17 cellular contexts compared by ENCODE assay signal in genomic region chr2:120448427-120448826, GRCh38.
DNase-seq lines count a peak whose midpoint lies in the region; ATAC-seq and TF ChIP-seq lines count a peak whose summit lies in the region.
"Had no signal": no experiment of that assay in that cellular context is flagged by ENCODE, and none has a peak within 500 bp of the region (broad histone marks: within the 10 kb centered on the region; RNA-seq: fewer than 3 reads in every experiment).

No MANE protein-coding gene starts in this region.

- no peaks in the 10 kb centered on the region for H3K27me3 ChIP-seq in RWPE2 (ENCODE audit: insufficient read depth, poor library complexity, severe bottlenecking)

- H3K4me1 ChIP-seq in RWPE2 (ENCODE audit: insufficient read depth, poor library complexity, severe bottlenecking), result no peaks in the 10 kb centered on the region

- no peak overlapping the region for H3K27ac ChIP-seq in RWPE2 (ENCODE audit: poor library complexity, severe bottlenecking)
- H3K27ac ChIP-seq: 22Rv1; A549; BLaER1 treated with 17β-estradiol and CSF1 and Interleukin-3, amounts not matched to agents 10 nM and 100 nM; C4-2B had no signal

- H3K36me3 ChIP-seq in RWPE2 (ENCODE audit: low read depth), result no peaks in the 10 kb centered on the region
- H3K36me3 ChIP-seq: BLaER1 treated with 17β-estradiol and CSF1 and Interleukin-3, amounts not matched to agents 10 nM and 100 nM had no signal

- DNase-seq in DMS79 treated with DMSO at 0.1 percent for 48 hours (lab: John Stamatoyannopoulos, UW), result peak; percentile 63
- no peak for DNase-seq in DMS79 (lab: John Stamatoyannopoulos, UW)
- DNase-seq in cardiac septum (ENCODE audit: low spot score), result peak; percentile 3
- no peak for DNase-seq in left cardiac atrium
- DNase-seq in D341Med (ENCODE audit: low spot score), result peak; percentile 55
- peak; percentile 10 for DNase-seq in RWPE2 (ENCODE audit: low spot score)
- no peak for DNase-seq in NCI-H69 (lab: John Stamatoyannopoulos, UW)
- DNase-seq: AML-193; Caco-2; Calu3; CD8-positive, alpha-beta T cell; GF-D8 had no signal

- no peak overlapping the region for H3K4me3 ChIP-seq in RWPE2 (ENCODE audit: severe bottlenecking)
- H3K4me3 ChIP-seq: A549; BLaER1 treated with 17β-estradiol and CSF1 and Interleukin-3, amounts not matched to agents 10 nM and 100 nM had no signal

- H3K9me3 ChIP-seq in RWPE2 (ENCODE audit: severe bottlenecking), result no peaks in the 10 kb centered on the region
- H3K9me3 ChIP-seq: A549, Caco-2 had no signal

- TF ChIP-seq CTCF in RWPE2 (IDR thresholded peaks at IDR 0.05; ENCODE audit: poor library complexity, severe bottlenecking), result no peak

- intact Hi-C loops in cardiac septum (cut with DNase I) (no loop called here), left cardiac atrium (cut with DNase I) (loop anchor here in 1 of 2 donors (10.0 kb wide), 1 partner anchor 106 kb away; no protein-coding TSS in a partner anchor)

- ATAC-seq in left cardiac atrium (no peak), RWPE2 (ENCODE audit: low read depth) (no peak), GM18870 (IDR thresholded peaks at IDR 0.05; ENCODE audit: unreplicated experiment) (no peak)
- ATAC-seq: A549; CD8-positive, alpha-beta T cell had no signal

Comparison
In these comparisons a context has a peak if more than half of its experiments do, and no peak if none do; other contexts are left out.
1. DNase-seq: peak in DMS79 treated with DMSO at 0.1 percent for 48 hours (single experiment), cardiac septum (single experiment), D341Med (single experiment) and RWPE2 (single experiment); none in DMS79 (single experiment), left cardiac atrium (single experiment) and NCI-H69 (single experiment).